In the genomic region with DNA sequence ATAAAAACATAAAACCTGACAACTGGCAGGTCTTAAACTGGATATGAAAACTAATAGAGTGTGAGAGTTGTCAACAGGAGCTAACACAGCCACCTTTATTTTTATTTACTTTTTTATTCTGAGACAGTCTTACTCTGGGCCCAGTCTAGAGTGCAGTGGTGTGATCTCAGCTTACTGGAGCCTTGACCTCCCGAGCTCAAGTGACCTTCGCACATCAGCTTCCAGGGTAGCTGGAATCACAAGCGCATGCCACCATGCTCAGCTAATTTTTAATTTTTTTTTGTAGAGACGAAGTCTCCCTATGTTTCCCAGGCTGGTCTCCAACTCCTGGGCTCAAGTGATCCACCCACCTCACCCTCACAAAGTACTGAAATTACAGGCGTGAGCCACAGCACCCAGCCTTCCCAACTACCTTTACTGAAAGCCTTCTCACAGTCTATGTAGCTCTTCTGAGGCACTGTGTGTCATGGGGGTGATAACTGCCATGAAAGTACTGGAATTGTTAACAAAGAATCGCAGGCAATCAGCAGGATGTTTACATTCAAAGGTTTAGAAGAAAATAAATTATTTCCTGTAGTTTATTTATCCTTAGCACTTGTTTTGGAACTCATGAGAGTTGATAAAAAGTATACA, we compare ENCODE assay signal across 18 cellular contexts. TPM values are rescaled to one million over a fixed set of nuclear protein-coding genes. Genes with fewer than 3 reads are reported as not detected.
DNase-seq lines count a peak whose midpoint lies in the region; ATAC-seq, FAIRE-seq and TF ChIP-seq lines count a peak whose summit lies in the region.
"Had no signal": no experiment of that assay in that cellular context is flagged by ENCODE, and none has a peak within 500 bp of the region (broad histone marks: within the 10 kb centered on the region; RNA-seq: fewer than 3 reads in every experiment).

No MANE protein-coding gene starts in this region.

- in situ Hi-C loops in HepG2 (cut with HindIII; ENCODE audit: extremely low pct_ligation_motif_present, low pct_unique_long_range_greater_than_20kb) = no loop called here

- TF ChIP-seq CTCF in fibroblast of villous mesenchyme (IDR thresholded peaks at IDR 0.05; ENCODE audit: insufficient read depth, low read depth, low read length) (no peak), HepG2 (CRISPR knock-in tag; IDR thresholded peaks at IDR 0.05) (no peak), nephron progenitor cell (IDR thresholded peaks at IDR 0.05) (no peak), stomach (IDR thresholded peaks at IDR 0.05) (no peak)

- H3K36me3 Mint-ChIP-seq in nephron progenitor cell (ENCODE audit: low read depth) = peaks cover 39% of the 10 kb centered on the region

- no TSS peak for BruUV-seq in HepG2 (replicated peaks; lab: Mats Ljungman, UMichigan)

- intact Hi-C loops in HepG2 (cut with micrococcal nuclease; ENCODE audit: unreplicated experiment) = no loop called here
- intact Hi-C loops in stomach (cut with DNase I; ENCODE audit: low total_unique reads) = no loop called here

- H3K27ac ChIP-seq in SJSA1 (0 out of 2 replicates have a peak overlapping the region, but pooled peaks have one; percentile 15), HepG2 (ENCODE audit: extremely low read length, insufficient read depth, low read length) (peak overlapping the region; percentile 23), stomach (no peak overlapping the region)
- H3K27ac ChIP-seq: BLaER1 treated with 17β-estradiol and CSF1 and Interleukin-3, amounts not matched to agents 10 nM and 100 nM had no signal

- FAIRE-seq in HepG2 (lab: Jason Lieb, UNC) = peak; percentile 68
- FAIRE-seq: GM19239, H1 had no signal

- DNase-seq in SJSA1 (ENCODE audit: low read depth in 1 of 2, low spot score in 2 of 2) = no peak
- DNase-seq in fibroblast of villous mesenchyme (ENCODE audit: low read depth) = peak; percentile 42
- DNase-seq in HepG2 (ENCODE audit: low spot score) = no peak
- DNase-seq in nephron progenitor cell = no peak
- DNase-seq in middle frontal gyrus (ENCODE audit: extremely low spot score, low spot score) = no peak
- DNase-seq in T-helper 1 cell = no peak
- no peak for DNase-seq in stomach
- no peak for DNase-seq in KG1 (lab: John Stamatoyannopoulos, UW)
- DNase-seq: Calu3; CD8-positive, alpha-beta T cell; DMS79 treated with DMSO at 0.1 percent for 48 hours; GF-D8 had no signal

- H3K4me3 Mint-ChIP-seq in nephron progenitor cell = no peak overlapping the region
- H3K4me3 Mint-ChIP-seq: B cell; CD8-positive, alpha-beta T cell had no signal

- H3K9ac ChIP-seq in HepG2 (ENCODE audit: insufficient read depth, low read depth, low read length) = no peak overlapping the region
- H3K9ac ChIP-seq: BLaER1 treated with 17β-estradiol and CSF1 and Interleukin-3, amounts not matched to agents 10 nM and 100 nM had no signal

- H3K27ac Mint-ChIP-seq in nephron progenitor cell = peak overlapping the region; percentile 27
- H3K27ac Mint-ChIP-seq: B cell; CD8-positive, alpha-beta T cell had no signal

- H3K9me3 ChIP-seq in SJSA1 (replicated peaks) = no peaks in the 10 kb centered on the region
- no peaks in the 10 kb centered on the region for H3K9me3 ChIP-seq in HepG2 (ENCODE audit: low read length)
- H3K9me3 ChIP-seq in stomach = no peaks in the 10 kb centered on the region
- H3K9me3 ChIP-seq: HAP-1 had no signal

- H3K4me2 ChIP-seq in HepG2 (ENCODE audit: low read depth, low read length) = no peak overlapping the region
- H3K4me2 ChIP-seq: BLaER1 treated with 17β-estradiol and CSF1 and Interleukin-3, amounts not matched to agents 10 nM and 100 nM had no signal

- H3K9me3 Mint-ChIP-seq in nephron progenitor cell = peaks cover 4% of the 10 kb centered on the region
- H3K9me3 Mint-ChIP-seq: CD8-positive, alpha-beta T cell had no signal

- no peak for TF ChIP-seq RAD21 in HepG2 (CRISPR knock-in tag; IDR thresholded peaks at IDR 0.05)

- no peak for TF ChIP-seq EP300 in HepG2 (IDR thresholded peaks at IDR 0.05; ENCODE audit: low read depth in 2 of 2, low read length in 2 of 2)
- TF ChIP-seq EP300 in HepG2 (CRISPR knock-in tag; IDR thresholded peaks at IDR 0.05; ENCODE audit: borderline replicate concordance) = no peak
- TF ChIP-seq EP300 in stomach (IDR thresholded peaks at IDR 0.05) = no peak

- no peak overlapping the region for H2AFZ ChIP-seq in HepG2 (ENCODE audit: low read length)

- peak; percentile 64 for ATAC-seq in HepG2
- ATAC-seq: CD8-positive, alpha-beta T cell had no signal

- H3K27me3 ChIP-seq in SJSA1 (replicated peaks) (no peaks in the 10 kb centered on the region), HepG2 (ENCODE audit: control insufficient read depth in 1 of 2, insufficient read depth in 2 of 2, low read length in 2 of 2) (no peaks in the 10 kb centered on the region), stomach (no peaks in the 10 kb centered on the region)
- H3K27me3 ChIP-seq: BLaER1 treated with 17β-estradiol and CSF1 and Interleukin-3, amounts not matched to agents 10 nM and 100 nM had no signal

- CTCF ChIA-PET in HepG2 (lab: Yijun Ruan, JAX; ENCODE audit: low intra/inter-chr PET ratio, low total read pairs) = no interaction called here

- WGBS in HepG2 (ENCODE audit: low lambda C conversion rate) = 69% methylated on average over 6 of the region's 6 CpGs
- 61 to 78% (median 69%) methylated on average over 6 of the region's 6 CpGs for WGBS in stomach, 5 donors

- TF ChIP-seq POLR2A in HepG2 (IDR thresholded peaks at IDR 0.05; ENCODE audit: insufficient read depth in 1 of 2, low read depth in 2 of 2, low read length in 2 of 2) (no peak), stomach (IDR thresholded peaks at IDR 0.05) (no peak)

- H3K36me3 ChIP-seq in SJSA1 = peaks cover 6% of the 10 kb centered on the region; the same call in 1 of the 2 replicates
- H3K36me3 ChIP-seq in HepG2 (replicated peaks in 1 of 2; ENCODE audit: control insufficient read depth in 1 of 2, insufficient read depth in 2 of 2, low read length in 2 of 2) = peaks cover 15 to 34% of the 10 kb centered on the region in 2 experiments
- H3K36me3 ChIP-seq in stomach = peaks cover 7 to 47% (median 24%) of the 10 kb centered on the region in 4 donors

- H3K4me1 ChIP-seq in SJSA1 (replicated peaks) = peaks cover 11% of the 10 kb centered on the region
- H3K4me1 ChIP-seq in HepG2 (ENCODE audit: insufficient read depth, low read length) = peaks cover 25% of the 10 kb centered on the region
- H3K4me1 ChIP-seq in stomach = peaks cover 0 to 17% (median 4%) of the 10 kb centered on the region in 4 donors
- H3K4me1 ChIP-seq: BLaER1 treated with 17β-estradiol and CSF1 and Interleukin-3, amounts not matched to agents 10 nM and 100 nM; HAP-1 had no signal

- POLR2A ChIA-PET in HepG2 (lab: Yijun Ruan, JAX) = no interaction called here

- H3K4me1 Mint-ChIP-seq in nephron progenitor cell = peaks cover 11% of the 10 kb centered on the region

- no peaks in the 10 kb centered on the region for H3K79me2 ChIP-seq in HepG2 (ENCODE audit: insufficient read depth, low read length)

- H4K20me1 ChIP-seq in HepG2 (ENCODE audit: insufficient read depth, low read length) = no peaks in the 10 kb centered on the region

- no peak overlapping the region for H3K4me3 ChIP-seq in SJSA1
- no peak overlapping the region for H3K4me3 ChIP-seq in fibroblast of villous mesenchyme (ENCODE audit: low read depth, low read length)
- H3K4me3 ChIP-seq in HepG2 (replicated peaks in 1 of 3; ENCODE audit: insufficient read depth in 1 of 3, low read depth in 2 of 3, low read length in 3 of 3) = no peak overlapping the region
- no peak overlapping the region for H3K4me3 ChIP-seq in stomach
- H3K4me3 ChIP-seq: BLaER1 treated with 17β-estradiol and CSF1 and Interleukin-3, amounts not matched to agents 10 nM and 100 nM; HAP-1 had no signal

- peaks cover 2% of the 10 kb centered on the region for H3K27me3 Mint-ChIP-seq in nephron progenitor cell (ENCODE audit: low read depth, poor library complexity)
- H3K27me3 Mint-ChIP-seq: B cell had no signal

RNA-seq across cellular contexts. Expression of a gene that starts 24.2 kb away (rescaled TPM):
- 0.03 TPM in 1 of 2 replicates, not detected in the other for total RNA-seq in SJSA1 (2014; rRNA removed; shearing (Covaris generic))
- total RNA-seq in fibroblast of villous mesenchyme (12.1 and 12.2 TPM in 2 replicates), HepG2 (2016; rRNA removed; fragmentation: Illumina TruSeq; extraction: Trizol) (10.2 and 15.0 TPM in 2 replicates), stomach (1 to 10 TPM in 1 of 5 donors, under 1 TPM in 2, not detected in 2; 0.37 to 1.3 (median 0.45) TPM)
- 1.6 and 1.8 TPM in 2 replicates for total RNA-seq in HepG2 (2016; cell fraction: cytosol; rRNA removed; fragmentation: Illumina TruSeq; extraction: Trizol; ENCODE audit: low read depth)
- 9.2 and 15.1 TPM in 2 replicates for total RNA-seq in HepG2 (2016; cell fraction: insoluble cytoplasmic fraction; rRNA removed; fragmentation: Illumina TruSeq; extraction: Trizol)
- 5.3 and 5.6 TPM in 2 replicates for total RNA-seq in HepG2 (2016; cell fraction: membrane; rRNA removed; fragmentation: Illumina TruSeq; extraction: Trizol)
- 16.7 and 18.1 TPM in 2 replicates for total RNA-seq in HepG2 (2016; cell fraction: nucleus; rRNA removed; fragmentation: Illumina TruSeq; extraction: Trizol)
- polyA plus RNA-seq in HepG2 (2011; rRNA removed) (1.6 and 3.0 TPM in 2 replicates), stomach (under 1 TPM in 2 of 3 donors, not detected in 1; 0.10 to 0.12 TPM)
- 1.5 and 1.9 TPM in 2 replicates for polyA plus RNA-seq in HepG2 (2011; cell fraction: cytosol; rRNA removed)
- 6.3 and 9.6 TPM in 2 replicates for polyA plus RNA-seq in HepG2 (2011; cell fraction: nucleus; rRNA removed)
- 4.5 and 5.8 TPM in 2 replicates for polyA plus RNA-seq in HepG2 (2012)
- polyA plus RNA-seq in HepG2 (2016; cell fraction: cytosol; fragmentation: Illumina TruSeq; extraction: Trizol; ENCODE audit: low read depth) = 0.75 and 0.80 TPM in 2 replicates
- 5.6 and 5.9 TPM in 2 replicates for polyA plus RNA-seq in HepG2 (2016; cell fraction: insoluble cytoplasmic fraction; fragmentation: Illumina TruSeq; extraction: Trizol; ENCODE audit: low read depth)
- polyA plus RNA-seq in HepG2 (2016; cell fraction: membrane; fragmentation: Illumina TruSeq; extraction: Trizol; ENCODE audit: low read depth) = 2.3 and 2.7 TPM in 2 replicates
- polyA plus RNA-seq in HepG2 (2016; cell fraction: nucleus; fragmentation: Illumina TruSeq; extraction: Trizol; ENCODE audit: insufficient read depth, low read depth) = 19.8 and 21.2 TPM in 2 replicates
- polyA minus RNA-seq in HepG2 (2011; rRNA and poly(A)+ RNA removed; ENCODE audit: low replicate concordance) = 5.0 TPM in 1 of 2 replicates, not detected in the other
- 2.5 and 4.1 TPM in 2 replicates for polyA minus RNA-seq in HepG2 (2011; cell fraction: cytosol; rRNA and poly(A)+ RNA removed)
- 2.4 and 4.5 TPM in 2 replicates for polyA minus RNA-seq in HepG2 (2011; cell fraction: nucleus; rRNA and poly(A)+ RNA removed)
- total RNA-seq: Calu3, HT-29 had no signal

RNA-seq across cellular contexts. Expression of a gene that starts 40.3 kb away (rescaled TPM):
- total RNA-seq in SJSA1 (2014; rRNA removed; shearing (Covaris generic)) = 17.2 and 32.3 TPM in 2 replicates
- 25.9 and 30.3 TPM in 2 replicates for total RNA-seq in fibroblast of villous mesenchyme
- 22.0 and 22.8 TPM in 2 replicates for total RNA-seq in HepG2 (2016; rRNA removed; fragmentation: Illumina TruSeq; extraction: Trizol)
- 4.7 and 4.9 TPM in 2 replicates for total RNA-seq in HepG2 (2016; cell fraction: cytosol; rRNA removed; fragmentation: Illumina TruSeq; extraction: Trizol; ENCODE audit: low read depth)
- 18.5 and 23.5 TPM in 2 replicates for total RNA-seq in HepG2 (2016; cell fraction: insoluble cytoplasmic fraction; rRNA removed; fragmentation: Illumina TruSeq; extraction: Trizol)
- total RNA-seq in HepG2 (2016; cell fraction: membrane; rRNA removed; fragmentation: Illumina TruSeq; extraction: Trizol) = 12.9 and 13.2 TPM in 2 replicates
- 16.8 and 19.0 TPM in 2 replicates for total RNA-seq in HepG2 (2016; cell fraction: nucleus; rRNA removed; fragmentation: Illumina TruSeq; extraction: Trizol)
- 15.2 and 17.3 TPM in 2 replicates for polyA plus RNA-seq in HepG2 (2011; rRNA removed)
- polyA plus RNA-seq in HepG2 (2011; cell fraction: cytosol; rRNA removed) = 9.2 and 11.9 TPM in 2 replicates
- polyA plus RNA-seq in HepG2 (2011; cell fraction: nucleus; rRNA removed) = 20.1 and 23.4 TPM in 2 replicates
- 13.4 and 14.5 TPM in 2 replicates for polyA plus RNA-seq in HepG2 (2012)
- 5.3 and 5.4 TPM in 2 replicates for polyA plus RNA-seq in HepG2 (2016; cell fraction: cytosol; fragmentation: Illumina TruSeq; extraction: Trizol; ENCODE audit: low read depth)
- 19.1 and 22.3 TPM in 2 replicates for polyA plus RNA-seq in HepG2 (2016; cell fraction: insoluble cytoplasmic fraction; fragmentation: Illumina TruSeq; extraction: Trizol; ENCODE audit: low read depth)
- 8.7 and 10.7 TPM in 2 replicates for polyA plus RNA-seq in HepG2 (2016; cell fraction: membrane; fragmentation: Illumina TruSeq; extraction: Trizol; ENCODE audit: low read depth)
- polyA plus RNA-seq in HepG2 (2016; cell fraction: nucleus; fragmentation: Illumina TruSeq; extraction: Trizol; ENCODE audit: insufficient read depth, low read depth) = 19.4 and 22.9 TPM in 2 replicates
- polyA minus RNA-seq in HepG2 (2011; rRNA and poly(A)+ RNA removed; ENCODE audit: low replicate concordance) = 14.3 and 29.5 TPM in 2 replicates
- 11.9 and 13.8 TPM in 2 replicates for polyA minus RNA-seq in HepG2 (2011; cell fraction: cytosol; rRNA and poly(A)+ RNA removed)
- 28.6 and 28.8 TPM in 2 replicates for polyA minus RNA-seq in HepG2 (2011; cell fraction: nucleus; rRNA and poly(A)+ RNA removed)
- 100 to 1,000 TPM in 1 of 5 donors, 10 to 100 TPM in 4; 13.8 to 105 (median 22.5) TPM for total RNA-seq in stomach
- 10 to 100 TPM; 20.6 to 25.2 (median 24.1) TPM for polyA plus RNA-seq in stomach

Comparison
In these comparisons a context has a peak if more than half of its experiments do, and no peak if none do; other contexts are left out.
1. H3K27ac ChIP-seq: peak in SJSA1 (single experiment) and HepG2 (single experiment); none in stomach (0 of 5).